Comparison of ENCODE assay signal across 20 cellular contexts in genomic region chr22:37669586-37669985, GRCh38. TPM values are rescaled to one million over a fixed set of nuclear protein-coding genes. Genes with fewer than 3 reads are reported as not detected.
A peak's percentile ranks its signal among the peaks of the same experiment; 100 is the strongest.
DNase-seq lines count a peak whose midpoint lies in the region; ATAC-seq and TF ChIP-seq lines count a peak whose summit lies in the region.
"Had no signal": no experiment of that assay in that cellular context is flagged by ENCODE, and none has a peak within 500 bp of the region (broad histone marks: within the 10 kb centered on the region; RNA-seq: fewer than 3 reads in every experiment).

No MANE protein-coding gene starts in this region.

- no peaks in the 10 kb centered on the region for H3K9me3 ChIP-seq in HEK293 (ENCODE audit: control insufficient read depth, insufficient read depth, low read depth, low read length)
- no peaks in the 10 kb centered on the region for H3K9me3 ChIP-seq in sigmoid colon
- H3K9me3 ChIP-seq: A549, neutrophil, Peyer's patch, tibial artery had no signal

- no peak for TF ChIP-seq CTCF in activated CD8-positive, alpha-beta T cell treated with anti-CD3 and anti-CD28 coated beads for 36 hours (IDR thresholded peaks at IDR 0.05)
- TF ChIP-seq CTCF in HEK293 (tag by site-specific recombination; IDR thresholded peaks at IDR 0.05) (no peak), sigmoid colon (IDR thresholded peaks at IDR 0.05) (no peak)

- peaks cover 36% of the 10 kb centered on the region for H3K4me1 Mint-ChIP-seq in activated CD8-positive, alpha-beta T cell treated with anti-CD3 and anti-CD28 coated beads for 36 hours (ENCODE audit: low read depth)
- H3K4me1 Mint-ChIP-seq in activated CD8-positive, alpha-beta T cell treated with anti-CD3 and anti-CD28 coated beads, Interleukin-2, amount 10 ng/mL, durations not matched to agents 7 days and 5 days (ENCODE audit: low read depth) = peaks cover 32% of the 10 kb centered on the region

- no peak for TF ChIP-seq POLR2A in sigmoid colon (IDR thresholded peaks at IDR 0.05)

- intact Hi-C loops in activated CD8-positive, alpha-beta T cell treated with anti-CD3 and anti-CD28 coated beads for 36 hours (cut with micrococcal nuclease) = no loop called here
- intact Hi-C loops in sigmoid colon (cut with DNase I) = no loop called here

- H3K4me3 Mint-ChIP-seq in activated CD8-positive, alpha-beta T cell treated with anti-CD3 and anti-CD28 coated beads for 36 hours = no peak overlapping the region
- no peak overlapping the region for H3K4me3 Mint-ChIP-seq in activated CD8-positive, alpha-beta T cell treated with anti-CD3 and anti-CD28 coated beads, Interleukin-2, amount 10 ng/mL, durations not matched to agents 7 days and 5 days

- DNase-seq in activated CD8-positive, alpha-beta T cell treated with anti-CD3 and anti-CD28 coated beads for 36 hours = no peak
- DNase-seq in activated CD8-positive, alpha-beta T cell treated with anti-CD3 and anti-CD28 coated beads, Interleukin-2, amount 10 ng/mL, durations not matched to agents 7 days and 5 days = no peak
- DNase-seq in dedifferentiated amniotic fluid mesenchymal stem cell (ENCODE audit: extremely low spot score) = peak; percentile 88
- DNase-seq in sigmoid colon = no peak
- no peak for DNase-seq in G401 (ENCODE audit: low spot score)
- DNase-seq in activated gamma-delta T cell treated with Interleukin-2 at 50 U/mL for 16 hours = no peak
- DNase-seq: activated CD8-positive, alpha-beta memory T cell treated with anti-CD3 and anti-CD28 coated beads, Interleukin-2, amount 50 U/mL, for 48 hours; COR-L47; kidney; NCI-H2171; Peyer's patch; stimulated activated CD4-positive, alpha-beta T cell treated with anti-CD3 and anti-CD28 coated beads, Interleukin-4, amount 100 ng/mL, for 1 hour; stimulated activated CD8-positive, alpha-beta memory T cell treated with anti-CD3 and anti-CD28 coated beads, Interleukin-4, amount 100 ng/mL, for 48 hours; tibial artery; WERI-Rb-1 had no signal

- H3K4me3 ChIP-seq in HEK293 (ENCODE audit: low read depth, low read length) (no peak overlapping the region), sigmoid colon (no peak overlapping the region)
- H3K4me3 ChIP-seq: A549, Peyer's patch, tibial artery had no signal

- in situ Hi-C loops in G401 (cut with HindIII; ENCODE audit: low sequenced_read_pairs) = no loop called here

- H3K36me3 ChIP-seq in HEK293 (ENCODE audit: control insufficient read depth in 2 of 2, insufficient read depth in 1 of 2, low read length in 2 of 2) (peaks cover 8 to 28% of the 10 kb centered on the region in 2 experiments; a peak in 2 of 3 replicates), sigmoid colon (peaks cover 0 to 15% (median 6%) of the 10 kb centered on the region in 4 donors)

- H3K27ac ChIP-seq in HEK293 (ENCODE audit: extremely low read depth, low read depth, low read length) (no peak overlapping the region), sigmoid colon (peak overlapping the region; percentile 51 to 97 (median 64))
- H3K27ac ChIP-seq: A549, neutrophil, Peyer's patch, tibial artery, WERI-Rb-1 had no signal

- no peaks in the 10 kb centered on the region for H3K27me3 ChIP-seq in sigmoid colon
- H3K27me3 ChIP-seq: Peyer's patch, tibial artery had no signal

- no peak overlapping the region for H3K27ac Mint-ChIP-seq in activated CD8-positive, alpha-beta T cell treated with anti-CD3 and anti-CD28 coated beads for 36 hours
- H3K27ac Mint-ChIP-seq in activated CD8-positive, alpha-beta T cell treated with anti-CD3 and anti-CD28 coated beads, Interleukin-2, amount 10 ng/mL, durations not matched to agents 7 days and 5 days = no peak overlapping the region

- CTCF ChIA-PET in activated CD8-positive, alpha-beta T cell treated with anti-CD3 and anti-CD28 coated beads for 36 hours (lab: Charles Lee) = interaction anchor here (1.7 to 68.1 kb wide), 3 partner anchors 8 to 44 kb away, joined by 5 to 1770 read pairs (median 17); partner anchors contain the start of genes GGA1 and SH3BP1
- CTCF ChIA-PET in activated CD8-positive, alpha-beta T cell treated with anti-CD3 and anti-CD28 coated beads, Interleukin-2, amount 10 ng/mL, durations not matched to agents 7 days and 5 days (lab: Charles Lee) = interaction anchor here (1.3 to 15.0 kb wide), 3 partner anchors 9 to 34 kb away, joined by 4 to 241 read pairs (median 31); partner anchors contain the start of gene PDXP
- CTCF ChIA-PET in HEK293 (lab: Yijun Ruan, JAX) = interaction anchor here (0.6 to 3.3 kb wide), 4 partner anchors 8 to 27 kb away, joined by 3 to 26 read pairs (median 8); no protein-coding TSS in a partner anchor

- H3K36me3 Mint-ChIP-seq in activated CD8-positive, alpha-beta T cell treated with anti-CD3 and anti-CD28 coated beads for 36 hours (ENCODE audit: low read depth) = peaks cover 18% of the 10 kb centered on the region
- H3K36me3 Mint-ChIP-seq in activated CD8-positive, alpha-beta T cell treated with anti-CD3 and anti-CD28 coated beads, Interleukin-2, amount 10 ng/mL, durations not matched to agents 7 days and 5 days (ENCODE audit: low read depth) = peaks cover 26% of the 10 kb centered on the region

- H3K4me1 ChIP-seq in HEK293 (ENCODE audit: control insufficient read depth, insufficient read depth, low read length) = no peaks in the 10 kb centered on the region; the same call in 1 of the 2 replicates
- H3K4me1 ChIP-seq in sigmoid colon = peaks cover 0 to 46% (median 38%) of the 10 kb centered on the region in 4 donors

- H3K27me3 Mint-ChIP-seq in activated CD8-positive, alpha-beta T cell treated with anti-CD3 and anti-CD28 coated beads for 36 hours = no peaks in the 10 kb centered on the region
- H3K27me3 Mint-ChIP-seq in activated CD8-positive, alpha-beta T cell treated with anti-CD3 and anti-CD28 coated beads, Interleukin-2, amount 10 ng/mL, durations not matched to agents 7 days and 5 days (ENCODE audit: low read depth) = no peaks in the 10 kb centered on the region

- POLR2A ChIA-PET in activated CD8-positive, alpha-beta T cell treated with anti-CD3 and anti-CD28 coated beads for 36 hours (lab: Charles Lee) = interaction anchor here (8.2 kb wide), 1 partner anchor 11 kb away, joined by 49 read pairs; the partner anchor contains the start of gene PDXP
- POLR2A ChIA-PET in activated CD8-positive, alpha-beta T cell treated with anti-CD3 and anti-CD28 coated beads, Interleukin-2, amount 10 ng/mL, durations not matched to agents 7 days and 5 days (lab: Charles Lee) = interaction anchor here (0.5 to 0.7 kb wide), 2 partner anchors 18 to 37 kb away, joined by 3 read pairs; no protein-coding TSS in a partner anchor
- POLR2A ChIA-PET in HEK293 (lab: Yijun Ruan, JAX) = interaction anchor here (0.6 to 7.0 kb wide), 3 partner anchors 11 to 82 kb away, joined by 3 to 38 read pairs (median 4); partner anchors contain the start of genes NOL12 and PDXP

- no peaks in the 10 kb centered on the region for H3K9me3 Mint-ChIP-seq in activated CD8-positive, alpha-beta T cell treated with anti-CD3 and anti-CD28 coated beads for 36 hours
- H3K9me3 Mint-ChIP-seq in activated CD8-positive, alpha-beta T cell treated with anti-CD3 and anti-CD28 coated beads, Interleukin-2, amount 10 ng/mL, durations not matched to agents 7 days and 5 days (ENCODE audit: insufficient read depth) = no peaks in the 10 kb centered on the region

- no peak for TF ChIP-seq EP300 in sigmoid colon (IDR thresholded peaks at IDR 0.05)

- WGBS in sigmoid colon, 2 donors = 73 to 77% methylated on average over 6 of the region's 6 CpGs

- ATAC-seq in activated CD8-positive, alpha-beta T cell treated with anti-CD3 and anti-CD28 coated beads for 36 hours = peak; percentile 37
- ATAC-seq in activated CD8-positive, alpha-beta T cell treated with anti-CD3 and anti-CD28 coated beads, Interleukin-2, amount 10 ng/mL, durations not matched to agents 7 days and 5 days = no peak
- no peak for ATAC-seq in GM21529 (IDR thresholded peaks at IDR 0.05; ENCODE audit: unreplicated experiment)
- ATAC-seq: A549, sciatic nerve had no signal

TF ChIP-seq in HEK293, 187 proteins besides CTCF, POLR2A, EP300 and RAD21 (continues in another document):
- TF ChIP-seq ZNF274 (IDR thresholded peaks at IDR 0.05; ENCODE audit: low read length) = no peak
- TF ChIP-seq ZNF274 (tag by site-specific recombination; IDR thresholded peaks at IDR 0.05; ENCODE audit: borderline replicate concordance) = no peak

RNA-seq across cellular contexts. Expression of gene LGALS1, which starts 5.8 kb away (rescaled TPM):
- 100 to 1,000 TPM; 247 to 261 TPM for total RNA-seq in activated CD8-positive, alpha-beta T cell treated with anti-CD3 and anti-CD28 coated beads for 36 hours
- total RNA-seq in activated CD8-positive, alpha-beta T cell treated with anti-CD3 and anti-CD28 coated beads, Interleukin-2, amount 10 ng/mL, durations not matched to agents 7 days and 5 days = 1,000 to 10,000 TPM; 1,444 to 1,502 TPM
- total RNA-seq in sigmoid colon = 1,000 to 10,000 TPM in 3 of 4 donors, 100 to 1,000 TPM in 1; 911 to 2,925 (median 2,030) TPM
- polyA plus RNA-seq in sigmoid colon = 100 to 1,000 TPM; 373 to 487 (median 439) TPM
- 435 and 601 TPM in 2 replicates for total RNA-seq in G401 (2014; rRNA removed; shearing (Covaris generic))

RNA-seq across cellular contexts. Expression of gene PDXP, which starts 11.1 kb away (rescaled TPM):
- total RNA-seq in activated CD8-positive, alpha-beta T cell treated with anti-CD3 and anti-CD28 coated beads for 36 hours = 10 to 100 TPM; 51.3 to 51.5 TPM
- total RNA-seq in activated CD8-positive, alpha-beta T cell treated with anti-CD3 and anti-CD28 coated beads, Interleukin-2, amount 10 ng/mL, durations not matched to agents 7 days and 5 days = 10 to 100 TPM; 31.5 to 33.5 TPM
- 10 to 100 TPM in 2 of 4 donors, 1 to 10 TPM in 2; 7.5 to 12.8 (median 9.6) TPM for total RNA-seq in sigmoid colon
- polyA plus RNA-seq in sigmoid colon = 10 to 100 TPM; 30.2 to 51.1 (median 48.6) TPM
- total RNA-seq in G401 (2014; rRNA removed; shearing (Covaris generic)) = 49.0 and 62.3 TPM in 2 replicates

RNA-seq across cellular contexts. Expression of gene NOL12, which starts 16.6 kb away (rescaled TPM):
- 10 to 100 TPM; 36.8 to 38.8 TPM for total RNA-seq in activated CD8-positive, alpha-beta T cell treated with anti-CD3 and anti-CD28 coated beads for 36 hours
- total RNA-seq in activated CD8-positive, alpha-beta T cell treated with anti-CD3 and anti-CD28 coated beads, Interleukin-2, amount 10 ng/mL, durations not matched to agents 7 days and 5 days = 10 to 100 TPM; 42.6 to 45.3 TPM
- 10 to 100 TPM; 10.7 to 28.2 (median 12.5) TPM for total RNA-seq in sigmoid colon
- 10 to 100 TPM; 33.1 to 41.4 (median 41.3) TPM for polyA plus RNA-seq in sigmoid colon
- 30.2 and 44.8 TPM in 2 replicates for total RNA-seq in G401 (2014; rRNA removed; shearing (Covaris generic))

RNA-seq across cellular contexts. Expression of gene TRIOBP, which starts 27.3 kb away (rescaled TPM):
- 10 to 100 TPM; 17.8 to 20.7 TPM for total RNA-seq in activated CD8-positive, alpha-beta T cell treated with anti-CD3 and anti-CD28 coated beads for 36 hours
- total RNA-seq in activated CD8-positive, alpha-beta T cell treated with anti-CD3 and anti-CD28 coated beads, Interleukin-2, amount 10 ng/mL, durations not matched to agents 7 days and 5 days = 10 to 100 TPM; 45.2 to 45.8 TPM
- 100 to 1,000 TPM in 3 of 4 donors, 10 to 100 TPM in 1; 82.8 to 140 (median 128) TPM for total RNA-seq in sigmoid colon
- 10 to 100 TPM; 51.7 to 61.5 (median 58.7) TPM for polyA plus RNA-seq in sigmoid colon
- total RNA-seq in G401 (2014; rRNA removed; shearing (Covaris generic)) = 80.9 and 98.8 TPM in 2 replicates

RNA-seq across cellular contexts. Expression of gene SH3BP1, which starts 30.1 kb away (rescaled TPM):
- total RNA-seq in activated CD8-positive, alpha-beta T cell treated with anti-CD3 and anti-CD28 coated beads for 36 hours = 100 to 1,000 TPM; 122 to 128 TPM
- total RNA-seq in activated CD8-positive, alpha-beta T cell treated with anti-CD3 and anti-CD28 coated beads, Interleukin-2, amount 10 ng/mL, durations not matched to agents 7 days and 5 days = 100 to 1,000 TPM; 216 to 218 TPM
- 1 to 10 TPM; 1.4 to 6.9 (median 4.7) TPM for total RNA-seq in sigmoid colon
- 10 to 100 TPM; 35.4 to 71.2 (median 58.5) TPM for polyA plus RNA-seq in sigmoid colon
- 13.2 and 21.9 TPM in 2 replicates for total RNA-seq in G401 (2014; rRNA removed; shearing (Covaris generic))
